23 cellular contexts compared by ENCODE assay signal in the genomic region with DNA sequence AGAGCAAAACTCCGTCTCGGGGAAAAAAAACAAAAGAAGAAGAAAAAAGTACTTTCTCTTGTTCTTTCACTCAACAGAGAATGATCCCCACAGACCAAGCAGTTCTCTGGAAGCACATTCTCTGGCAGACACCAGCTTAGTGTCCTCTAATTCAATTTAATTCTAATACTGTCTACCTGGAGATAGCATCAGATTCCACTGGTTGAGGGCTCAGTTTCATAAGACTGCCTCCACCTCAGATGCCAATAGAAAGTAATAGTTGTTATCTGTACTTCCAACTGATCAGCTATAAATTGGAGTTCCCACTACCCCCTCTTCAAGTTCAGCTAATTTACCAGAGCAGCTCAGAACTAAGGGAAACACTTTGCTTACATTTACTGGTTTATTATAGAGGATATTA.
DNase-seq lines count a peak whose midpoint lies in the region; ATAC-seq and TF ChIP-seq lines count a peak whose summit lies in the region.
"Had no signal": no experiment of that assay in that cellular context is flagged by ENCODE, and none has a peak within 500 bp of the region (broad histone marks: within the 10 kb centered on the region; RNA-seq: fewer than 3 reads in every experiment).

No MANE protein-coding gene starts in this region.

- H3K9me3 ChIP-seq in SK-N-SH (no peaks in the 10 kb centered on the region), cardiac muscle cell (ENCODE audit: low read depth) (no peaks in the 10 kb centered on the region), right atrium auricular region (no peaks in the 10 kb centered on the region), SK-N-MC (ENCODE audit: low read depth, low read length) (no peaks in the 10 kb centered on the region; the same call in 1 of the 2 replicates), lower lobe of right lung (no peaks in the 10 kb centered on the region)
- H3K9me3 ChIP-seq: BE2C had no signal

- ATAC-seq in SK-N-SH treated with all-trans-retinoic acid at 6 μM for 48 hours (no peak), lower lobe of right lung (no peak)
- ATAC-seq: GM12878 had no signal

- DNase-seq in SK-N-SH (no peak), cardiac muscle cell (ENCODE audit: low read depth in 1 of 2, low spot score in 1 of 2) (no peak), right atrium auricular region (ENCODE audit: low spot score) (no peak), SK-N-MC (ENCODE audit: low read depth, low spot score) (no peak), lower lobe of right lung (no peak)
- DNase-seq: 8988T; ACHN; BE2C; C1 segment of cervical spinal cord; CD4-positive, alpha-beta memory T cell; CD4-positive, CD25-positive, alpha-beta regulatory T cell; CD8-positive, alpha-beta memory T cell; COR-L47; DMS 273 treated with DMSO at 0.1 percent for 48 hours; DMS153; DMS53; DMS79; DND-41; EL; GDM1 had no signal

- no peak for TF ChIP-seq RAD21 in SK-N-SH (IDR thresholded peaks at IDR 0.05; ENCODE audit: low read length)

- H3K27ac ChIP-seq in SK-N-SH (ENCODE audit: low read depth in 2 of 2, low read length in 1 of 2) (no peak overlapping the region), cardiac muscle cell (peak overlapping the region; percentile 38), right atrium auricular region (no peak overlapping the region), SK-N-MC (0 out of 2 replicates have a peak overlapping the region, but pooled peaks have one; percentile 35), lower lobe of right lung (no peak overlapping the region)
- H3K27ac ChIP-seq: BLaER1 had no signal

- H3K36me3 ChIP-seq in SK-N-SH (replicated peaks in 1 of 2; ENCODE audit: control insufficient read depth in 1 of 2, insufficient read depth in 2 of 2, low read length in 1 of 2) (no peaks in the 10 kb centered on the region), cardiac muscle cell (no peaks in the 10 kb centered on the region), right atrium auricular region (no peaks in the 10 kb centered on the region), SK-N-MC (ENCODE audit: insufficient read depth, low read length) (peaks cover 20% of the 10 kb centered on the region), lower lobe of right lung (no peaks in the 10 kb centered on the region)
- H3K36me3 ChIP-seq: BE2C had no signal

- no peaks in the 10 kb centered on the region for H3K27me3 ChIP-seq in SK-N-SH (ENCODE audit: insufficient read depth)
- H3K27me3 ChIP-seq in cardiac muscle cell = no peaks in the 10 kb centered on the region
- no peaks in the 10 kb centered on the region for H3K27me3 ChIP-seq in right atrium auricular region
- H3K27me3 ChIP-seq in lower lobe of right lung (ENCODE audit: low read depth) = no peaks in the 10 kb centered on the region
- H3K27me3 ChIP-seq: BE2C, BLaER1 had no signal

- 98% methylated on average over 2 of the region's 2 CpGs for WGBS in SK-N-SH (ENCODE audit: low lambda C conversion rate)

- H2AFZ ChIP-seq in SK-N-SH (ENCODE audit: low read depth) = no peak overlapping the region

- H3K4me1 ChIP-seq in SK-N-SH (ENCODE audit: control insufficient read depth in 1 of 2, insufficient read depth in 2 of 2, low read depth in 1 of 2, low read length in 1 of 2) (peaks cover 0 to 15% of the 10 kb centered on the region in 2 experiments; a peak in 2 of 4 replicates), cardiac muscle cell (ENCODE audit: low read depth) (peaks cover 12% of the 10 kb centered on the region), right atrium auricular region (peaks cover 0 to 7% of the 10 kb centered on the region in 2 donors), lower lobe of right lung (no peaks in the 10 kb centered on the region)
- H3K4me1 ChIP-seq: BLaER1 had no signal

- no peak for TF ChIP-seq EP300 in SK-N-SH (IDR thresholded peaks at IDR 0.05; ENCODE audit: borderline replicate concordance in 1 of 2, low read depth in 1 of 2, low read length in 1 of 2)

- no peak overlapping the region for H3K4me3 ChIP-seq in SK-N-SH (ENCODE audit: low read depth in 2 of 2, low read length in 1 of 2)
- H3K4me3 ChIP-seq in cardiac muscle cell = no peak overlapping the region
- H3K4me3 ChIP-seq in right atrium auricular region = no peak overlapping the region
- no peak overlapping the region for H3K4me3 ChIP-seq in SK-N-MC
- no peak overlapping the region for H3K4me3 ChIP-seq in lower lobe of right lung
- H3K4me3 ChIP-seq: BLaER1, GM12878 had no signal

- peaks cover 3% of the 10 kb centered on the region for H3F3A ChIP-seq in SK-N-SH (replicated peaks; ENCODE audit: insufficient read depth)

- CTCF ChIA-PET in SK-N-SH (lab: Yijun Ruan, JAX) = interaction anchor here (1.0 to 1.2 kb wide), 2 partner anchors 107 to 142 kb away, joined by 3 read pairs; no protein-coding TSS in a partner anchor

- no peak overlapping the region for H3K4me2 ChIP-seq in SK-N-SH
- H3K4me2 ChIP-seq: BLaER1 had no signal

- H3K9ac ChIP-seq in SK-N-SH = no peak overlapping the region
- H3K9ac ChIP-seq in SK-N-MC (ENCODE audit: insufficient read length) = no peak overlapping the region
- H3K9ac ChIP-seq: BLaER1 had no signal

- H3K79me2 ChIP-seq in SK-N-SH (ENCODE audit: insufficient read depth) = no peaks in the 10 kb centered on the region

- TF ChIP-seq CTCF in SK-N-SH (IDR thresholded peaks at IDR 0.05) (no peak), cardiac muscle cell (IDR thresholded peaks at IDR 0.05; ENCODE audit: low read depth, low read length) (no peak), right atrium auricular region (IDR thresholded peaks at IDR 0.05) (no peak), lower lobe of right lung (IDR thresholded peaks at IDR 0.05) (no peak)

- POLR2A ChIA-PET in SK-N-SH (lab: Yijun Ruan, JAX) = no interaction called here

- H4K20me1 ChIP-seq in SK-N-SH (ENCODE audit: insufficient read depth) = no peaks in the 10 kb centered on the region
- H4K20me1 ChIP-seq: BLaER1 had no signal

- intact Hi-C loops in lower lobe of right lung (cut with DNase I) = no loop called here

- H3K9me2 ChIP-seq in SK-N-SH = no peaks in the 10 kb centered on the region

TF ChIP-seq in SK-N-SH, 30 proteins besides CTCF, POLR2A, EP300 and RAD21:
- TF ChIP-seq RCOR1 (IDR thresholded peaks at IDR 0.05; ENCODE audit: low read length) = peak; percentile 65; the same call in 1 of the 2 replicates
- no peak for TF ChIP-seq PBX3 (IDR thresholded peaks at IDR 0.05)
- TF ChIP-seq USF2 (IDR thresholded peaks at IDR 0.05; ENCODE audit: borderline replicate concordance, low read depth, low read length) = no peak
- no peak for TF ChIP-seq POLR2AphosphoS5 (IDR thresholded peaks at IDR 0.05; ENCODE audit: low read depth, low read length)
- 0 out of 2 replicates have a peak, but pooled peaks have one; percentile 11 for TF ChIP-seq GATA2 (CRISPR knock-in tag; IDR thresholded peaks at IDR 0.05)

TF ChIP-seq in SK-N-SH treated with all-trans-retinoic acid at 6 μM for 48 hours, 23 proteins besides CTCF, POLR2A, EP300 and RAD21:
- TF ChIP-seq, protein P1, sequence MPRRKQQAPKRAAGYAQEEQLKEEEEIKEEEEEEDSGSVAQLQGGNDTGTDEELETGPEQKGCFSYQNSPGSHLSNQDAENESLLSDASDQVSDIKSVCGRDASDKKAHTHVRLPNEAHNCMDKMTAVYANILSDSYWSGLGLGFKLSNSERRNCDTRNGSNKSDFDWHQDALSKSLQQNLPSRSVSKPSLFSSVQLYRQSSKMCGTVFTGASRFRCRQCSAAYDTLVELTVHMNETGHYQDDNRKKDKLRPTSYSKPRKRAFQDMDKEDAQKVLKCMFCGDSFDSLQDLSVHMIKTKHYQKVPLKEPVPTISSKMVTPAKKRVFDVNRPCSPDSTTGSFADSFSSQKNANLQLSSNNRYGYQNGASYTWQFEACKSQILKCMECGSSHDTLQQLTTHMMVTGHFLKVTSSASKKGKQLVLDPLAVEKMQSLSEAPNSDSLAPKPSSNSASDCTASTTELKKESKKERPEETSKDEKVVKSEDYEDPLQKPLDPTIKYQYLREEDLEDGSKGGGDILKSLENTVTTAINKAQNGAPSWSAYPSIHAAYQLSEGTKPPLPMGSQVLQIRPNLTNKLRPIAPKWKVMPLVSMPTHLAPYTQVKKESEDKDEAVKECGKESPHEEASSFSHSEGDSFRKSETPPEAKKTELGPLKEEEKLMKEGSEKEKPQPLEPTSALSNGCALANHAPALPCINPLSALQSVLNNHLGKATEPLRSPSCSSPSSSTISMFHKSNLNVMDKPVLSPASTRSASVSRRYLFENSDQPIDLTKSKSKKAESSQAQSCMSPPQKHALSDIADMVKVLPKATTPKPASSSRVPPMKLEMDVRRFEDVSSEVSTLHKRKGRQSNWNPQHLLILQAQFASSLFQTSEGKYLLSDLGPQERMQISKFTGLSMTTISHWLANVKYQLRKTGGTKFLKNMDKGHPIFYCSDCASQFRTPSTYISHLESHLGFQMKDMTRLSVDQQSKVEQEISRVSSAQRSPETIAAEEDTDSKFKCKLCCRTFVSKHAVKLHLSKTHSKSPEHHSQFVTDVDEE (CRISPR knock-in tag; IDR thresholded peaks at IDR 0.05) = no peak
- TF ChIP-seq RARB (CRISPR knock-in tag; IDR thresholded peaks at IDR 0.05) = no peak
- TF ChIP-seq TOX (CRISPR knock-in tag; IDR thresholded peaks at IDR 0.05; ENCODE audit: borderline replicate concordance) = no peak

Comparison
In these comparisons a context has a peak if more than half of its experiments do, and no peak if none do; other contexts are left out.
1. H3K27ac ChIP-seq: peak in cardiac muscle cell (single experiment) and SK-N-MC (single experiment); none in SK-N-SH (0 of 2), right atrium auricular region (0 of 2) and lower lobe of right lung (single experiment).